1 cellular context compared by ENCODE assay signal in the genomic region with DNA sequence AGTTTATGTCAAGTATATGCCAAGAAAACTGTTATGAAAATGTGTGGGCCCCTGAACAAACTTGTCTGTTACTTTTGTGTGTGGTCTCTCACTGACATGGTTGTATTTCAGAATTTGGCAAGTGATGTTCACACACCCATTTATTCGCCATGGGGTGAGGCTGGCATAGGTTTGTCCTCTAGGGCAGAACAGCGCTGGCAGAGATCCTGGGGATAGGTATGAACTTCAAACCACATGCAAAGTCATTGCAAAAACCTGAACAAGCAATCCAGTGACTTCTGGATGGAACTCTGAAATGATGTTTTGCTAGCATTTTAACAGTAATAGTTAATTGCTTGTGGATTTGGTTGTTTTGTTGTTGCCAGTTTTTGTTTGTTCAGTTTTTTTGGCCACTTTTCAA.
TF ChIP-seq lines count a peak whose summit lies in the region.

No MANE protein-coding gene starts in this region.

TF ChIP-seq in GM23338, 12 proteins besides CTCF, POLR2A, EP300 and RAD21 (continued from another document):
- TF ChIP-seq, protein P1, sequence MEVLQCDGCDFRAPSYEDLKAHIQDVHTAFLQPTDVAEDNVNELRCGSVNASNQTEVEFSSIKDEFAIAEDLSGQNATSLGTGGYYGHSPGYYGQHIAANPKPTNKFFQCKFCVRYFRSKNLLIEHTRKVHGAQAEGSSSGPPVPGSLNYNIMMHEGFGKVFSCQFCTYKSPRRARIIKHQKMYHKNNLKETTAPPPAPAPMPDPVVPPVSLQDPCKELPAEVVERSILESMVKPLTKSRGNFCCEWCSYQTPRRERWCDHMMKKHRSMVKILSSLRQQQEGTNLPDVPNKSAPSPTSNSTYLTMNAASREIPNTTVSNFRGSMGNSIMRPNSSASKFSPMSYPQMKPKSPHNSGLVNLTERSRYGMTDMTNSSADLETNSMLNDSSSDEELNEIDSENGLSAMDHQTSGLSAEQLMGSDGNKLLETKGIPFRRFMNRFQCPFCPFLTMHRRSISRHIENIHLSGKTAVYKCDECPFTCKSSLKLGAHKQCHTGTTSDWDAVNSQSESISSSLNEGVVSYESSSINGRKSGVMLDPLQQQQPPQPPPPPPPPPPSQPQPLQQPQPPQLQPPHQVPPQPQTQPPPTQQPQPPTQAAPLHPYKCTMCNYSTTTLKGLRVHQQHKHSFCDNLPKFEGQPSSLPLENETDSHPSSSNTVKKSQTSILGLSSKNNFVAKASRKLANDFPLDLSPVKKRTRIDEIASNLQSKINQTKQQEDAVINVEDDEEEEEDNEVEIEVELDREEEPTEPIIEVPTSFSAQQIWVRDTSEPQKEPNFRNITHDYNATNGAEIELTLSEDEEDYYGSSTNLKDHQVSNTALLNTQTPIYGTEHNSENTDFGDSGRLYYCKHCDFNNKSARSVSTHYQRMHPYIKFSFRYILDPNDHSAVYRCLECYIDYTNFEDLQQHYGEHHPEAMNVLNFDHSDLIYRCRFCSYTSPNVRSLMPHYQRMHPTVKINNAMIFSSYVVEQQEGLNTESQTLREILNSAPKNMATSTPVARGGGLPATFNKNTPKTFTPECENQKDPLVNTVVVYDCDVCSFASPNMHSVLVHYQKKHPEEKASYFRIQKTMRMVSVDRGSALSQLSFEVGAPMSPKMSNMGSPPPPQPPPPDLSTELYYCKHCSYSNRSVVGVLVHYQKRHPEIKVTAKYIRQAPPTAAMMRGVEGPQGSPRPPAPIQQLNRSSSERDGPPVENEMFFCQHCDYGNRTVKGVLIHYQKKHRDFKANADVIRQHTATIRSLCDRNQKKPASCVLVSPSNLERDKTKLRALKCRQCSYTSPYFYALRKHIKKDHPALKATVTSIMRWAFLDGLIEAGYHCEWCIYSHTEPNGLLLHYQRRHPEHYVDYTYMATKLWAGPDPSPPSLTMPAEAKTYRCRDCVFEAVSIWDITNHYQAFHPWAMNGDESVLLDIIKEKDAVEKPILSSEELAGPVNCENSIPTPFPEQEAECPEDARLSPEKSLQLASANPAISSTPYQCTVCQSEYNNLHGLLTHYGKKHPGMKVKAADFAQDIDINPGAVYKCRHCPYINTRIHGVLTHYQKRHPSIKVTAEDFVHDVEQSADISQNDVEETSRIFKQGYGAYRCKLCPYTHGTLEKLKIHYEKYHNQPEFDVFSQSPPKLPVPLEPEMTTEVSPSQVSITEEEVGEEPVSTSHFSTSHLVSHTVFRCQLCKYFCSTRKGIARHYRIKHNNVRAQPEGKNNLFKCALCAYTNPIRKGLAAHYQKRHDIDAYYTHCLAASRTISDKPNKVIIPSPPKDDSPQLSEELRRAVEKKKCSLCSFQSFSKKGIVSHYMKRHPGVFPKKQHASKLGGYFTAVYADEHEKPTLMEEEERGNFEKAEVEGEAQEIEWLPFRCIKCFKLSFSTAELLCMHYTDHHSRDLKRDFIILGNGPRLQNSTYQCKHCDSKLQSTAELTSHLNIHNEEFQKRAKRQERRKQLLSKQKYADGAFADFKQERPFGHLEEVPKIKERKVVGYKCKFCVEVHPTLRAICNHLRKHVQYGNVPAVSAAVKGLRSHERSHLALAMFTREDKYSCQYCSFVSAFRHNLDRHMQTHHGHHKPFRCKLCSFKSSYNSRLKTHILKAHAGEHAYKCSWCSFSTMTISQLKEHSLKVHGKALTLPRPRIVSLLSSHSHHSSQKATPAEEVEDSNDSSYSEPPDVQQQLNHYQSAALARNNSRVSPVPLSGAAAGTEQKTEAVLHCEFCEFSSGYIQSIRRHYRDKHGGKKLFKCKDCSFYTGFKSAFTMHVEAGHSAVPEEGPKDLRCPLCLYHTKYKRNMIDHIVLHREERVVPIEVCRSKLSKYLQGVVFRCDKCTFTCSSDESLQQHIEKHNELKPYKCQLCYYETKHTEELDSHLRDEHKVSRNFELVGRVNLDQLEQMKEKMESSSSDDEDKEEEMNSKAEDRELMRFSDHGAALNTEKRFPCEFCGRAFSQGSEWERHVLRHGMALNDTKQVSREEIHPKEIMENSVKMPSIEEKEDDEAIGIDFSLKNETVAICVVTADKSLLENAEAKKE (CRISPR knock-in tag; IDR thresholded peaks at IDR 0.05), result no peak
- TF ChIP-seq CREB1 (CRISPR knock-in tag; IDR thresholded peaks at IDR 0.05; ENCODE audit: low read depth), result no peak
- no peak for TF ChIP-seq EZH2phosphoT487 (IDR thresholded peaks at IDR 0.05; ENCODE audit: unreplicated experiment)
- TF ChIP-seq POLR2AphosphoS5 (IDR thresholded peaks at IDR 0.05; ENCODE audit: low read depth), result no peak
- no peak for TF ChIP-seq ZNF331 (CRISPR knock-in tag; IDR thresholded peaks at IDR 0.05; ENCODE audit: low read depth)
- no peak for TF ChIP-seq JUNB (IDR thresholded peaks at IDR 0.05; ENCODE audit: unreplicated experiment)
- TF ChIP-seq NANOG (IDR thresholded peaks at IDR 0.05; ENCODE audit: borderline replicate concordance), result no peak
